1 cellular context compared by ENCODE assay signal in the genomic region with DNA sequence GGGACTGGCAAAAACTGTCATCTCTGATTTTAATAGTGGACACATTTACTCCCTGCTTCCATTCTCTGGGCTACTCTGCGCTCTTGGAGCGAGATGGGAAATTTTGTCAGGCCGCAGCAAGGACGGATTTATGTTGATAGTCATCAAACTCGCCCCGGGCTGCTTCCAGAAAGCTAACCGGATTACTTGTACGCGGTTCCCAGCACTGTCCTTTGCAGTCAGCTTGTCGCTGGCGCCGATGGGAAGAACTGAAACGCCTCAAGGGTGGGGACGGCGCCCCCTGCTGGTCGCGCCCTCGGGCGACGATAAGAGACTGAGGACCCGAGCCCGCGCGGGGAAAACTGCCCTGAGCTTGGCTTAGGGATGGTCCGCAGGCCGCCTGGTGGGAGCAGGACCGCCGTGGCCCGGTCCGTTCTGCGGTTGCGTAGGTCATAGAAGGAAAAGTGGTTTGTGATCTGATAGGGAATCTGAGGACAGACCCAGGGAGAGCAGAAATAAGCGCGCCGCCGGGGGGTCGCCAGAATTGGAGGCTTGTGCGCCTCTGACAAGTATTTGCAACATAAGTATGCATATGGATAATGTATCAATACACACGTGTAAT.
A peak's percentile ranks its signal among the peaks of the same experiment; 100 is the strongest.
TF ChIP-seq lines count a peak whose summit lies in the region.

No MANE protein-coding gene starts in this region.

TF ChIP-seq in HepG2, 621 proteins besides CTCF, POLR2A, EP300 and RAD21 (continued from another document and continues in another):
- TF ChIP-seq ESRRA (CRISPR knock-in tag; IDR thresholded peaks at IDR 0.05; ENCODE audit: low read depth), result no peak; the same call in none of the 2 replicates
- TF ChIP-seq ETS1 (CRISPR knock-in tag; IDR thresholded peaks at IDR 0.05), result no peak
- peak; percentile 33; the same call in 1 of the 2 replicates for TF ChIP-seq NR2F6 (IDR thresholded peaks at IDR 0.05)
- TF ChIP-seq NR2F6 (CRISPR knock-in tag; IDR thresholded peaks at IDR 0.05), result peak; percentile 73; the same call in 1 of the 2 replicates
- peak; percentile 72; the same call in 1 of the 2 replicates for TF ChIP-seq ZNF350 (CRISPR knock-in tag; IDR thresholded peaks at IDR 0.05; ENCODE audit: borderline replicate concordance, low read depth)
- TF ChIP-seq ZFP36L2 (CRISPR knock-in tag; IDR thresholded peaks at IDR 0.05), result no peak
- TF ChIP-seq CHCHD3 (CRISPR knock-in tag; IDR thresholded peaks at IDR 0.05), result no peak
- TF ChIP-seq, protein P1, sequence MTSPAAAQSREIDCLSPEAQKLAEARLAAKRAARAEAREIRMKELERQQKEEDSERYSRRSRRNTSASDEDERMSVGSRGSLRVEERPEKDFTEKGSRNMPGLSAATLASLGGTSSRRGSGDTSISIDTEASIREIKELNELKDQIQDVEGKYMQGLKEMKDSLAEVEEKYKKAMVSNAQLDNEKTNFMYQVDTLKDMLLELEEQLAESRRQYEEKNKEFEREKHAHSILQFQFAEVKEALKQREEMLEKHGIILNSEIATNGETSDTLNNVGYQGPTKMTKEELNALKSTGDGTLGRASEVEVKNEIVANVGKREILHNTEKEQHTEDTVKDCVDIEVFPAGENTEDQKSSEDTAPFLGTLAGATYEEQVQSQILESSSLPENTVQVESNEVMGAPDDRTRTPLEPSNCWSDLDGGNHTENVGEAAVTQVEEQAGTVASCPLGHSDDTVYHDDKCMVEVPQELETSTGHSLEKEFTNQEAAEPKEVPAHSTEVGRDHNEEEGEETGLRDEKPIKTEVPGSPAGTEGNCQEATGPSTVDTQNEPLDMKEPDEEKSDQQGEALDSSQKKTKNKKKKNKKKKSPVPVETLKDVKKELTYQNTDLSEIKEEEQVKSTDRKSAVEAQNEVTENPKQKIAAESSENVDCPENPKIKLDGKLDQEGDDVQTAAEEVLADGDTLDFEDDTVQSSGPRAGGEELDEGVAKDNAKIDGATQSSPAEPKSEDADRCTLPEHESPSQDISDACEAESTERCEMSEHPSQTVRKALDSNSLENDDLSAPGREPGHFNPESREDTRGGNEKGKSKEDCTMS (CRISPR knock-in tag; conservative IDR thresholded peaks at IDR 0.05), result no peak
- no peak for TF ChIP-seq ZNF737 (CRISPR knock-in tag; IDR thresholded peaks at IDR 0.05; ENCODE audit: borderline replicate concordance)
- TF ChIP-seq, protein P2, sequence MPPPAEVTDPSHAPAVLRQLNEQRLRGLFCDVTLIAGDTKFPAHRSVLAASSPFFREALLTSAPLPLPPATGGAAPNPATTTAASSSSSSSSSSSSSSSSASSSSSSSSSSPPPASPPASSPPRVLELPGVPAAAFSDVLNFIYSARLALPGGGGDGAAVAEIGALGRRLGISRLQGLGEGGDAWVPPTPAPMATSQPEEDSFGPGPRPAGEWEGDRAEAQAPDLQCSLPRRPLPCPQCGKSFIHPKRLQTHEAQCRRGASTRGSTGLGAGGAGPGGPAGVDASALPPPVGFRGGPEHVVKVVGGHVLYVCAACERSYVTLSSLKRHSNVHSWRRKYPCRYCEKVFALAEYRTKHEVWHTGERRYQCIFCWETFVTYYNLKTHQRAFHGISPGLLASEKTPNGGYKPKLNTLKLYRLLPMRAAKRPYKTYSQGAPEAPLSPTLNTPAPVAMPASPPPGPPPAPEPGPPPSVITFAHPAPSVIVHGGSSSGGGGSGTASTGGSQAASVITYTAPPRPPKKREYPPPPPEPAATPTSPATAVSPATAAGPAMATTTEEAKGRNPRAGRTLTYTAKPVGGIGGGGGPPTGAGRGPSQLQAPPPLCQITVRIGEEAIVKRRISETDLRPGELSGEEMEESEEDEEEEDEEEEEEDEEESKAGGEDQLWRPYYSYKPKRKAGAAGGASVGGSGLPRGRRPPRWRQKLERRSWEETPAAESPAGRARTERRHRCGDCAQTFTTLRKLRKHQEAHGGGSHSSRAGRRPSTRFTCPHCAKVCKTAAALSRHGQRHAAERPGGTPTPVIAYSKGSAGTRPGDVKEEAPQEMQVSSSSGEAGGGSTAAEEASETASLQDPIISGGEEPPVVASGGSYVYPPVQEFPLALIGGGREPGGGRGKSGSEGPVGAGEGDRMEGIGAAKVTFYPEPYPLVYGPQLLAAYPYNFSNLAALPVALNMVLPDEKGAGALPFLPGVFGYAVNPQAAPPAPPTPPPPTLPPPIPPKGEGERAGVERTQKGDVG (CRISPR knock-in tag; IDR thresholded peaks at IDR 0.05; ENCODE audit: borderline replicate concordance), result no peak
- no peak for TF ChIP-seq ZNF543 (CRISPR knock-in tag; IDR thresholded peaks at IDR 0.05)
- no peak for TF ChIP-seq ZBTB40 (IDR thresholded peaks at IDR 0.05)
- peak; percentile 77 for TF ChIP-seq ZBTB40 (CRISPR knock-in tag; IDR thresholded peaks at IDR 0.05)
- 0 out of 2 replicates have a peak, but pooled peaks have one; percentile 47 for TF ChIP-seq ZBTB34 (CRISPR knock-in tag; IDR thresholded peaks at IDR 0.05)
- peak; percentile 93 for TF ChIP-seq SSRP1 (CRISPR knock-in tag; IDR thresholded peaks at IDR 0.05)
- TF ChIP-seq BRCA1 (CRISPR knock-in tag; IDR thresholded peaks at IDR 0.05), result no peak
- no peak; the same call in 1 of the 2 replicates for TF ChIP-seq WIZ (CRISPR knock-in tag; IDR thresholded peaks at IDR 0.05)
- TF ChIP-seq HDAC1 (CRISPR knock-in tag; IDR thresholded peaks at IDR 0.05), result peak; percentile 85
- TF ChIP-seq ARID2 (CRISPR knock-in tag; IDR thresholded peaks at IDR 0.05; ENCODE audit: borderline replicate concordance), result no peak
- no peak for TF ChIP-seq HOXD1 (CRISPR knock-in tag; IDR thresholded peaks at IDR 0.05)
- TF ChIP-seq ZNF558 (CRISPR knock-in tag; IDR thresholded peaks at IDR 0.05; ENCODE audit: borderline replicate concordance), result 0 out of 2 replicates have a peak, but pooled peaks have one; percentile 49
- TF ChIP-seq ZBTB42 (CRISPR knock-in tag; IDR thresholded peaks at IDR 0.05), result 0 out of 2 replicates have a peak, but pooled peaks have one; percentile 58
- TF ChIP-seq ZFP82 (CRISPR knock-in tag; IDR thresholded peaks at IDR 0.05; ENCODE audit: borderline replicate concordance), result no peak
- TF ChIP-seq, protein P3, sequence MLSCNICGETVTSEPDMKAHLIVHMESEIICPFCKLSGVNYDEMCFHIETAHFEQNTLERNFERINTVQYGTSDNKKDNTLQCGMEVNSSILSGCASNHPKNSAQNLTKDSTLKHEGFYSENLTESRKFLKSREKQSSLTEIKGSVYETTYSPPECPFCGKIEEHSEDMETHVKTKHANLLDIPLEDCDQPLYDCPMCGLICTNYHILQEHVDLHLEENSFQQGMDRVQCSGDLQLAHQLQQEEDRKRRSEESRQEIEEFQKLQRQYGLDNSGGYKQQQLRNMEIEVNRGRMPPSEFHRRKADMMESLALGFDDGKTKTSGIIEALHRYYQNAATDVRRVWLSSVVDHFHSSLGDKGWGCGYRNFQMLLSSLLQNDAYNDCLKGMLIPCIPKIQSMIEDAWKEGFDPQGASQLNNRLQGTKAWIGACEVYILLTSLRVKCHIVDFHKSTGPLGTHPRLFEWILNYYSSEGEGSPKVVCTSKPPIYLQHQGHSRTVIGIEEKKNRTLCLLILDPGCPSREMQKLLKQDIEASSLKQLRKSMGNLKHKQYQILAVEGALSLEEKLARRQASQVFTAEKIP (CRISPR knock-in tag; IDR thresholded peaks at IDR 0.05; ENCODE audit: borderline replicate concordance), result no peak
- TF ChIP-seq KMT2A (CRISPR knock-in tag; IDR thresholded peaks at IDR 0.05), result peak; percentile 73; the same call in 1 of the 2 replicates
- TF ChIP-seq SP4 (CRISPR knock-in tag; IDR thresholded peaks at IDR 0.05), result peak; percentile 74; the same call in 1 of the 2 replicates
- TF ChIP-seq ZNF138 (CRISPR knock-in tag; IDR thresholded peaks at IDR 0.05; ENCODE audit: low read depth), result no peak
- TF ChIP-seq BCL3 (CRISPR knock-in tag; IDR thresholded peaks at IDR 0.05), result no peak
- TF ChIP-seq CBX2 (IDR thresholded peaks at IDR 0.05; ENCODE audit: low read depth, low read length), result no peak
- TF ChIP-seq CBX2 (CRISPR knock-in tag; IDR thresholded peaks at IDR 0.05; ENCODE audit: low read depth), result no peak
- peak; percentile 72 for TF ChIP-seq ZNF143 (CRISPR knock-in tag; IDR thresholded peaks at IDR 0.05)
- no peak; the same call in 1 of the 2 replicates for TF ChIP-seq ZNF644 (CRISPR knock-in tag; IDR thresholded peaks at IDR 0.05; ENCODE audit: low read depth)
- no peak for TF ChIP-seq HDAC6 (IDR thresholded peaks at IDR 0.05; ENCODE audit: low read depth, low read length)
- no peak for TF ChIP-seq TOPORS (CRISPR knock-in tag; IDR thresholded peaks at IDR 0.05)
